In genomic region chr16:71573387-71574094, GRCh38 we compare ENCODE assay signal across 1 cellular context.
TF ChIP-seq lines count a peak whose summit lies in the region.

No MANE protein-coding gene starts in this region.

TF ChIP-seq in HepG2, 621 proteins besides CTCF, POLR2A, EP300 and RAD21 (continued from another document):
- TF ChIP-seq THAP9 (CRISPR knock-in tag; IDR thresholded peaks at IDR 0.05; ENCODE audit: borderline replicate concordance) (0 out of 2 replicates have a peak, but pooled peaks have one; percentile 55), STAT6 (CRISPR knock-in tag; IDR thresholded peaks at IDR 0.05; ENCODE audit: borderline replicate concordance) (peak; percentile 61; the same call in 1 of the 2 replicates), ERF (CRISPR knock-in tag; IDR thresholded peaks at IDR 0.05) (peak; percentile 35; the same call in 1 of the 2 replicates), FOXC1 (CRISPR knock-in tag; IDR thresholded peaks at IDR 0.05; ENCODE audit: borderline replicate concordance) (peak; percentile 68; the same call in 1 of the 2 replicates), HDAC1 (CRISPR knock-in tag; IDR thresholded peaks at IDR 0.05) (peak; percentile 37; the same call in 1 of the 2 replicates), ZNF850 (CRISPR knock-in tag; conservative IDR thresholded peaks at IDR 0.05) (peak; percentile 61; the same call in 1 of the 2 replicates)
